21 cellular contexts compared by ENCODE assay signal in genomic region chr9:121625590-121625989, GRCh38.
"Had no signal": no experiment of that assay in that cellular context is flagged by ENCODE, and none has a peak within 500 bp of the region (broad histone marks: within the 10 kb centered on the region; RNA-seq: fewer than 3 reads in every experiment).

No MANE protein-coding gene starts in this region.

- H3K27ac ChIP-seq: hepatocyte, thyroid gland, upper lobe of right lung had no signal

- DNase-seq: activated CD4-positive, alpha-beta T cell treated with anti-CD3 and anti-CD28 coated beads for 4 hours; activated CD4-positive, alpha-beta T cell treated with anti-CD3 and anti-CD28 coated beads, Interleukin-2, amount 50 U/mL, for 4 hours; activated CD4-positive, CD25-positive, alpha-beta regulatory T cell; activated naive CD4-positive, alpha-beta T cell; activated T-cell treated with anti-CD3 and anti-CD28 coated beads for 4 hours; activated T-cell treated with anti-CD3 and anti-CD28 coated beads, Interleukin-2, amount 50 U/mL, for 72 hours; effector CD8-positive, alpha-beta T cell; left colon; mesendoderm; posterior cingulate gyrus; stimulated activated CD4-positive, alpha-beta T cell treated with anti-CD3 and anti-CD28 coated beads, Interleukin-1b, Interleukin-23, amount 100 ng/mL, for 48 hours; stimulated activated naive B cell treated with anti-CD40 and anti-IgM and Interleukin-4, amounts not matched to agents 10 μg/mL and 1 μg/mL and 100 μg/mL, for 72 hours; stomach; thyroid gland; upper lobe of right lung had no signal

- ATAC-seq: activated naive CD4-positive, alpha-beta T cell treated with anti-CD3 and anti-CD28 coated beads, Interleukin-2, amount 50 U/mL, for 72 hours; activated T-cell treated with anti-CD3 and anti-CD28 coated beads, Interleukin-2, amount 50 U/mL, for 72 hours; gastroesophageal sphincter; left colon; natural killer cell treated with Interleukin-12 subunit alpha and Interleukin-12 subunit beta and Interleukin-15 and Interleukin-18, amount 100 ng/mL, for 72 hours; stimulated activated naive B cell treated with anti-CD40 and anti-IgM and Interleukin-4, amounts not matched to agents 10 μg/mL and 1 μg/mL and 100 μg/mL, for 72 hours; upper lobe of right lung had no signal

- H3K9me3 ChIP-seq: gastroesophageal sphincter, stomach, thyroid gland, upper lobe of right lung had no signal

- H3K4me1 ChIP-seq: thyroid gland had no signal

- H3K27me3 ChIP-seq: gastroesophageal sphincter, hepatocyte, stomach, thyroid gland, upper lobe of right lung had no signal

- H3K4me3 ChIP-seq: gastroesophageal sphincter, hepatocyte, lung, smooth muscle cell, stomach, thyroid gland, upper lobe of right lung had no signal

- H3K4me2 ChIP-seq: hepatocyte, smooth muscle cell had no signal

- H3K36me3 ChIP-seq: gastroesophageal sphincter, stomach, thyroid gland, upper lobe of right lung had no signal
